ENCODE assay signal across 8 cellular contexts in the genomic region with DNA sequence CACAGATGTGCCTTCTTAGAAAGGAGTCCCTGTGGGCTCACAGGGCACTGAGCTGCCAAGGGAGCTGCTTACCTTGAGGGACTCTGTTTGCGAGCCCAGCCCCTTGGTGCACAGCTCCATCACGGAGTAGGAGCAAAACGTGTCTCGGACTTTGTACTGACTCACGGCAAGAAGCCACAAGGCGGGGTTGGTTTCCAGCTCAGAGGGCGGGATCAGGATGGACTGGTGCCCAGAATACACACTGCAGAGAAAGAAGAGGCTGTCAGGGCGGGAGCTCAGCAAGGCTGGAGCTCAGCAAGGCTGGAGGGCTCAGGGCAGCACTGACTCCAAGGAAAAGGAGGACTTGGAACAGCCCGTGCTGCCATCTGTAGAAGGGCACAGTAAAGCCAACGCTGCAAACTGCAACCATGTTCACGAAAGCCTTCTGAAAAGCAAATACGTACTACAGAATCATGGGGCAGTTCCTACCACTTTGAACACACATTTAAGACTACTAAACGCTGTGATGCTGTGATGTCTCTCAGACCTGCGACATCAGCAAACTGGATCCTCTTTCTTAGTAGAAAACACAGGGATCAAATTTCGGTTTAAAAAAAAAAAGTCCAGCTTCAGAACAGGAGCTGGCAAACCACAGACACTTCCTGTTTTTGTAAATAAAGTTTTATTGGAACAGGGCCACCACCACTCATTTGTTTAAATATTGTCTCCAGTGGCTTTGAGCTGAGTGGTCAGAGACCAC.
DNase-seq lines count a peak whose midpoint lies in the region; ATAC-seq and TF ChIP-seq lines count a peak whose summit lies in the region.

No MANE protein-coding gene starts in this region.

- no peaks in the 10 kb centered on the region for H3K27me3 ChIP-seq in H7 (ENCODE audit: control insufficient read depth, insufficient read depth, low read length)

- DNase-seq in AG09309 (ENCODE audit: low read depth) (peak; percentile 86), H7 (peak; percentile 51), NCI-H774 (lab: John Stamatoyannopoulos, UW) (peak; percentile 38), glomerular endothelial cell (ENCODE audit: extremely low read depth, low read depth, low spot score) (peak; percentile 31), nucleus accumbens (lab: John Stamatoyannopoulos, UW) (peak in 50 of 56 donors; percentile 11 to 87 (median 62)), SHP77 (lab: John Stamatoyannopoulos, UW) (no peak)
- peak; percentile 68 for DNase-seq in activated effector memory CD4-positive, alpha-beta T cell treated with anti-CD3 and anti-CD28 coated beads, Interleukin-2, amount 50 U/mL, for 16 hours

- H3K4me3 ChIP-seq in AG09309 (ENCODE audit: control insufficient read depth, low read depth, low read length) (peak overlapping the region; percentile 28), H7 (ENCODE audit: insufficient read depth, low read depth, low read length) (no peak overlapping the region)

- no peaks in the 10 kb centered on the region; the same call in 1 of the 2 replicates for H3K36me3 ChIP-seq in H7 (replicated peaks; ENCODE audit: control insufficient read depth, insufficient read depth, low read length)

- TF ChIP-seq CTCF in AG09309 (IDR thresholded peaks at IDR 0.05; ENCODE audit: control insufficient read depth, insufficient read depth, low read depth, low read length, missing control alignments), result peak; percentile 10

- no peak for ATAC-seq in HG03039 (IDR thresholded peaks at IDR 0.05; ENCODE audit: unreplicated experiment)

Comparison
In these comparisons a context has a peak if more than half of its experiments do, and no peak if none do; other contexts are left out.
1. DNase-seq: peak in AG09309 (single experiment), H7 (single experiment), NCI-H774 (single experiment), activated effector memory CD4-positive, alpha-beta T cell treated with anti-CD3 and anti-CD28 coated beads, Interleukin-2, amount 50 U/mL, for 16 hours (single experiment), glomerular endothelial cell (single experiment) and nucleus accumbens (50 of 56); none in SHP77 (0 of 2).